ENCODE assay signal across 9 cellular contexts in the genomic region with DNA sequence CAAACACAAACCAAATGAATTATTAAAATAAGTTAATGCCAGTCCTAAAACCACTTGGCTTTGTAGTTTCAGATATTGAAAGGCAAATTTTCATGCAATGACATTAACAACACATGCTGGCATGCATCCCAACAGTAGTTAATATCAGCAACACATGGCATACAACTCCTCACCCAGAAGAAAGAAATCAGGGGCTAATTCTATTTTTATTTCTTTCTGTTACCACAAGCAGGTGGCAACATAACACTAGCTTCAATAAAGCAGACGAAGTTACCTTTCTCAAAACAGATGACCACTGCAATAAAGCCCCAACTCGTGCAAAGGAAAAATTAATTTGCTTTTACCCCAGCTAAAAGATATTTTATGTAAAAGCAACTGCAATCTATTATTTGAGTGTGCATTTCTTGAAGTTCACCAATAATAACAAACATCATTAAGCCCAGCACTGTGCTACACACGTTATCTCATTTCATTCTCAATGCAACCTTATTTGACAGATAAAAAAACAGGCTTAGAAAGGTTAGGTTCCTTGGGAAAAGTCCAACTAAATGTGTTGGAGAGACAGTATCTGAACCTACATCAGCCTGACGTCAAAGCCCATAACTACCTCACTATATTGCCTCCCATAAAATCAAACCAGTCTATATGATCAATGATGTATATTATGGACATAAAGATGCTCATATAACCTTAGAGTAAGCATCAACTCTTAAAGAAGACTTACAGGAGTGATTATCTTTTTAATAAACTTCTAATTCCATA. TPM values are rescaled to one million over a fixed set of nuclear protein-coding genes. Genes with fewer than 3 reads are reported as not detected.
DNase-seq lines count a peak whose midpoint lies in the region; ATAC-seq and TF ChIP-seq lines count a peak whose summit lies in the region.
"Had no signal": no experiment of that assay in that cellular context is flagged by ENCODE, and none has a peak within 500 bp of the region (broad histone marks: within the 10 kb centered on the region; RNA-seq: fewer than 3 reads in every experiment).

No MANE protein-coding gene starts in this region.

- TF ChIP-seq POLR2A in esophagus muscularis mucosa (IDR thresholded peaks at IDR 0.05; ENCODE audit: low read depth) (no peak), upper lobe of left lung (IDR thresholded peaks at IDR 0.05) (no peak)

- no TSS peak for BruUV-seq in OCI-LY7 (replicated peaks; lab: Mats Ljungman, UMichigan)

- WGBS in SK-N-SH (ENCODE audit: low lambda C conversion rate), result 48% methylated on average over 4 of the region's 4 CpGs
- WGBS in esophagus muscularis mucosa, result 16% methylated on average over 4 of the region's 4 CpGs
- WGBS in upper lobe of left lung, 2 donors, result 20 to 22% methylated on average over 4 of the region's 4 CpGs

- no peak overlapping the region for H2AFZ ChIP-seq in SK-N-SH (ENCODE audit: low read depth)
- H2AFZ ChIP-seq in OCI-LY7 (ENCODE audit: low read length), result no peak overlapping the region

- peaks cover 5% of the 10 kb centered on the region for H3F3A ChIP-seq in SK-N-SH (replicated peaks; ENCODE audit: insufficient read depth)

- intact Hi-C loops in OCI-LY7 (cut with micrococcal nuclease; ENCODE audit: unreplicated experiment) (loop anchor here (1.0 kb wide), 1 partner anchor 120 kb away; no protein-coding TSS in a partner anchor), esophagus muscularis mucosa (cut with DNase I) (no loop called here)

- H3K9me2 ChIP-seq in SK-N-SH, result no peaks in the 10 kb centered on the region
- no peaks in the 10 kb centered on the region for H3K9me2 ChIP-seq in OCI-LY7 (ENCODE audit: insufficient read depth, low read length)

- no peaks in the 10 kb centered on the region for H3K9me3 ChIP-seq in SK-N-SH
- H3K9me3 ChIP-seq in OCI-LY7 (ENCODE audit: low read length), result no peaks in the 10 kb centered on the region
- H3K9me3 ChIP-seq in esophagus muscularis mucosa, result no peaks in the 10 kb centered on the region
- H3K9me3 ChIP-seq in skeletal muscle tissue (ENCODE audit: control insufficient read depth in 3 of 3, low read length in 3 of 3), result no peaks in the 10 kb centered on the region
- H3K9me3 ChIP-seq in upper lobe of left lung, result no peaks in the 10 kb centered on the region
- H3K9me3 ChIP-seq: Caco-2 had no signal

- H3K79me2 ChIP-seq in SK-N-SH (ENCODE audit: insufficient read depth) (peaks cover 73% of the 10 kb centered on the region), OCI-LY7 (ENCODE audit: insufficient read depth, low read depth, low read length) (peaks cover 84% of the 10 kb centered on the region)

- H4K20me1 ChIP-seq in SK-N-SH (ENCODE audit: insufficient read depth) (peaks cover 60% of the 10 kb centered on the region), OCI-LY7 (ENCODE audit: insufficient read depth, low read length) (peaks cover 36% of the 10 kb centered on the region)

- ATAC-seq in SK-N-SH treated with all-trans-retinoic acid at 6 μM for 48 hours, result no peak
- ATAC-seq in upper lobe of left lung (ENCODE audit: low FRiP score in 2 of 2), result no peak

- peak; percentile 51 for TF ChIP-seq RAD21 in SK-N-SH (IDR thresholded peaks at IDR 0.05; ENCODE audit: low read length)

- peak overlapping the region; percentile 83 for H3K4me2 ChIP-seq in SK-N-SH
- peak overlapping the region; percentile 86 for H3K4me2 ChIP-seq in OCI-LY7 (ENCODE audit: low read length)

- H3K27ac ChIP-seq in SK-N-SH (ENCODE audit: low read depth in 2 of 2, low read length in 1 of 2) (peak overlapping the region in 1 of 2 experiments; percentile 60; a peak in 2 of 4 replicates), OCI-LY7 (ENCODE audit: low read depth, low read length, poor library complexity, severe bottlenecking) (peak overlapping the region; percentile 89), esophagus muscularis mucosa (replicated peaks in 1 of 4) (peak overlapping the region; percentile 96 to 99 (median 98)), skeletal muscle tissue (ENCODE audit: low read depth, low read length) (no peak overlapping the region), upper lobe of left lung (no peak overlapping the region)

- 0 out of 2 replicates have a peak overlapping the region, but pooled peaks have one; percentile 84 for H3K9ac ChIP-seq in SK-N-SH
- peak overlapping the region in 2 of 3 donors; percentile 54 to 71 for H3K9ac ChIP-seq in skeletal muscle tissue (ENCODE audit: low read depth in 1 of 3, low read length in 3 of 3)

- TF ChIP-seq EP300 in SK-N-SH (IDR thresholded peaks at IDR 0.05; ENCODE audit: borderline replicate concordance in 1 of 2, low read depth in 1 of 2, low read length in 1 of 2) (no peak), esophagus muscularis mucosa (IDR thresholded peaks at IDR 0.05) (no peak), upper lobe of left lung (IDR thresholded peaks at IDR 0.05) (no peak)

- H3K4me3 ChIP-seq in SK-N-SH (ENCODE audit: low read depth in 2 of 2, low read length in 1 of 2) (peak overlapping the region; percentile 88 to 96; a peak in 3 of 4 replicates), OCI-LY7 (ENCODE audit: low read depth, low read length, poor library complexity, severe bottlenecking) (peak overlapping the region; percentile 90), esophagus muscularis mucosa (peak overlapping the region; percentile 68 to 90 (median 80)), skeletal muscle tissue (ENCODE audit: low read length in 3 of 3) (peak overlapping the region in 2 of 3 donors; percentile 73 to 77), upper lobe of left lung (peak overlapping the region in 1 of 4 donors; percentile 75)

- H3K4me1 ChIP-seq in SK-N-SH (ENCODE audit: control insufficient read depth in 1 of 2, insufficient read depth in 2 of 2, low read depth in 1 of 2, low read length in 1 of 2) (peaks cover 6 to 22% of the 10 kb centered on the region in 2 experiments), OCI-LY7 (ENCODE audit: insufficient read depth, low read length, poor library complexity, severe bottlenecking) (peaks cover 58% of the 10 kb centered on the region), esophagus muscularis mucosa (peaks cover 33 to 67% (median 61%) of the 10 kb centered on the region in 4 donors), skeletal muscle tissue (ENCODE audit: control insufficient read depth in 3 of 3, insufficient read depth in 3 of 3, low read length in 3 of 3) (peaks cover 16 to 34% (median 28%) of the 10 kb centered on the region in 3 donors), upper lobe of left lung (peaks cover 41 to 55% (median 45%) of the 10 kb centered on the region in 4 donors)
- H3K4me1 ChIP-seq: Caco-2 had no signal

- POLR2A ChIA-PET in SK-N-SH (lab: Yijun Ruan, JAX), result no interaction called here
- POLR2A ChIA-PET in OCI-LY7 (lab: Charles Lee), result interaction anchor here (0.6 to 3.9 kb wide), 12 partner anchors 12 to 1294 kb away, joined by 3 to 43 read pairs (median 4); a partner anchor contains a TSS

- H3K27me3 ChIP-seq in SK-N-SH (ENCODE audit: insufficient read depth) (no peaks in the 10 kb centered on the region), esophagus muscularis mucosa (no peaks in the 10 kb centered on the region), skeletal muscle tissue (ENCODE audit: control insufficient read depth in 3 of 3, insufficient read depth in 3 of 3, low read length in 3 of 3) (no peaks in the 10 kb centered on the region), upper lobe of left lung (no peaks in the 10 kb centered on the region)

- TF ChIP-seq CTCF in SK-N-SH (IDR thresholded peaks at IDR 0.05) (no peak), OCI-LY7 (conservative IDR thresholded peaks at IDR 0.05; ENCODE audit: low read length) (peak; percentile 72), esophagus muscularis mucosa (IDR thresholded peaks at IDR 0.05) (peak in 1 of 3 experiments; percentile 18), upper lobe of left lung (IDR thresholded peaks at IDR 0.05) (no peak)

- CTCF ChIA-PET in SK-N-SH (lab: Yijun Ruan, JAX) (interaction anchor here (0.6 to 3.8 kb wide), 7 partner anchors 13 to 1049 kb away, joined by 3 to 25 read pairs (median 3); a partner anchor contains a TSS), OCI-LY7 (lab: Charles Lee; ENCODE audit: unreplicated experiment) (interaction anchor here (0.6 kb wide), 1 partner anchor 122 kb away, joined by 3 read pairs; no protein-coding TSS in a partner anchor)

- peaks cover 0 to 11% of the 10 kb centered on the region in 2 experiments for H3K36me3 ChIP-seq in SK-N-SH (replicated peaks in 1 of 2; ENCODE audit: control insufficient read depth in 1 of 2, insufficient read depth in 2 of 2, low read length in 1 of 2)
- H3K36me3 ChIP-seq in OCI-LY7 (ENCODE audit: insufficient read depth, low read length), result peaks cover 23% of the 10 kb centered on the region
- no peaks in the 10 kb centered on the region for H3K36me3 ChIP-seq in esophagus muscularis mucosa
- no peaks in the 10 kb centered on the region for H3K36me3 ChIP-seq in skeletal muscle tissue (ENCODE audit: control insufficient read depth in 3 of 3, insufficient read depth in 3 of 3, low read length in 3 of 3)
- H3K36me3 ChIP-seq in upper lobe of left lung, result no peaks in the 10 kb centered on the region

- DNase-seq in SK-N-SH, result peak; percentile 37
- peak; percentile 65 for DNase-seq in OCI-LY7 (ENCODE audit: low spot score)
- no peak for DNase-seq in esophagus muscularis mucosa (ENCODE audit: extremely low spot score)
- no peak for DNase-seq in SW480 (ENCODE audit: low spot score)
- DNase-seq in NCI-H146 treated with DMSO at 0.1 percent for 48 hours (lab: John Stamatoyannopoulos, UW; ENCODE audit: unreplicated experiment), result no peak
- no peak for DNase-seq in upper lobe of left lung
- DNase-seq: Caco-2 had no signal

TF ChIP-seq in SK-N-SH, 30 proteins besides CTCF, POLR2A, EP300 and RAD21 (continues in another document):
- TF ChIP-seq RXRA (IDR thresholded peaks at IDR 0.05; ENCODE audit: borderline replicate concordance, low read depth) (no peak), GATA2 (CRISPR knock-in tag; IDR thresholded peaks at IDR 0.05) (peak; percentile 17; the same call in 1 of the 2 replicates), FOSL2 (IDR thresholded peaks at IDR 0.05; ENCODE audit: borderline replicate concordance, low read depth) (no peak), MXI1 (IDR thresholded peaks at IDR 0.05; ENCODE audit: low read depth, low read length) (peak; percentile 90)

RNA-seq across cellular contexts. Expression of a gene that starts 2.8 kb away (rescaled TPM):
- polyA plus RNA-seq in SK-N-SH (2012; rRNA removed), result 20.4 and 22.1 TPM in 2 replicates
- polyA plus RNA-seq in SK-N-SH (2012; cell fraction: cytosol; rRNA removed), result 31.1 and 45.3 TPM in 2 replicates
- 18.8 and 36.6 TPM in 2 replicates for polyA plus RNA-seq in SK-N-SH (2012; cell fraction: nucleus; rRNA removed)
- 162 and 205 TPM in 2 replicates for total RNA-seq in OCI-LY7 (2014; rRNA removed; shearing (Covaris generic))
- total RNA-seq in OCI-LY7 (2022) (264 and 323 TPM in 2 replicates), esophagus muscularis mucosa (100 to 1,000 TPM in 3 of 4 donors, 10 to 100 TPM in 1; 87.1 to 115 (median 107) TPM), skeletal muscle tissue (75.2 TPM), upper lobe of left lung (100 to 1,000 TPM in 2 of 6 donors, 10 to 100 TPM in 4; 67.7 to 168 (median 75.6) TPM)

Comparison
In these comparisons a context has a peak if more than half of its experiments do, and no peak if none do; other contexts are left out.
1. DNase-seq: peak in SK-N-SH (single experiment) and OCI-LY7 (single experiment); none in esophagus muscularis mucosa (single experiment), SW480 (single experiment), NCI-H146 treated with DMSO at 0.1 percent for 48 hours (single experiment) and upper lobe of left lung (0 of 2).
2. H3K27ac ChIP-seq: peak in OCI-LY7 (single experiment) and esophagus muscularis mucosa (4 of 4); none in skeletal muscle tissue (single experiment) and upper lobe of left lung (0 of 4).